Comparison of ENCODE assay signal across 6 cellular contexts in genomic region chr22:44635567-44635966, GRCh38.
DNase-seq lines count a peak whose midpoint lies in the region; ATAC-seq, FAIRE-seq and TF ChIP-seq lines count a peak whose summit lies in the region.
"Not testable (repeated sequence)": the region's sequence is repeated elsewhere in the genome, so short reads cannot be mapped to it uniquely, and the experiment has no call there.

No MANE protein-coding gene starts in this region.

- H3K79me2 ChIP-seq in HepG2 (ENCODE audit: insufficient read depth, low read length) = not testable (repeated sequence)

- CTCF ChIA-PET in HepG2 (lab: Yijun Ruan, JAX; ENCODE audit: low intra/inter-chr PET ratio, low total read pairs) = not testable (repeated sequence)

- H3K27ac ChIP-seq in BLaER1; BLaER1 treated with 17β-estradiol and CSF1 and Interleukin-3, amounts not matched to agents 10 nM and 100 nM; HepG2 (ENCODE audit: extremely low read length, insufficient read depth, low read length): not testable (repeated sequence)

- not testable (repeated sequence) for H4K20me1 ChIP-seq in BLaER1; BLaER1 treated with 17β-estradiol and CSF1 and Interleukin-3, amounts not matched to agents 10 nM and 100 nM; HepG2 (ENCODE audit: insufficient read depth, low read length)

- not testable (repeated sequence) for H3K9me3 Mint-ChIP-seq in chondrocyte (ENCODE audit: low read depth)

- POLR2A ChIA-PET in HepG2 (lab: Yijun Ruan, JAX) = interaction anchor here (0.9 kb wide), 1 partner anchor 10 kb away, joined by 3 read pairs; no protein-coding TSS in a partner anchor

- 5% methylated on average over 9 of the region's 9 CpGs for WGBS in HepG2 (ENCODE audit: low lambda C conversion rate)

- peak; percentile 79 for ATAC-seq in HepG2

- peaks cover 17% of the 10 kb centered on the region for H3K4me1 Mint-ChIP-seq in chondrocyte (ENCODE audit: low read depth)

- not testable (repeated sequence) for H3K27ac Mint-ChIP-seq in chondrocyte (ENCODE audit: unreplicated experiment)

- not testable (repeated sequence) for H3K4me3 ChIP-seq in BLaER1; BLaER1 treated with 17β-estradiol and CSF1 and Interleukin-3, amounts not matched to agents 10 nM and 100 nM; HepG2 (replicated peaks in 1 of 3; ENCODE audit: insufficient read depth in 1 of 3, low read depth in 2 of 3, low read length in 3 of 3)

- FAIRE-seq in HepG2 (lab: Jason Lieb, UNC) = not testable (repeated sequence)

- TF ChIP-seq EP300 in HepG2 (IDR thresholded peaks at IDR 0.05; ENCODE audit: low read depth in 2 of 2, low read length in 2 of 2); HepG2 (CRISPR knock-in tag; IDR thresholded peaks at IDR 0.05; ENCODE audit: borderline replicate concordance): not testable (repeated sequence)

- not testable (repeated sequence) for TF ChIP-seq RAD21 in HepG2 (CRISPR knock-in tag; IDR thresholded peaks at IDR 0.05)

- DNase-seq in chondrocyte (ENCODE audit: low spot score) (peak; percentile 25), HepG2 (ENCODE audit: low spot score) (peak; percentile 25), mesenteric fat pad (ENCODE audit: low spot score) (peak; percentile 33), posterior vena cava (ENCODE audit: low spot score) (peak; percentile 32)

- intact Hi-C loops in HepG2 (cut with micrococcal nuclease; ENCODE audit: unreplicated experiment); posterior vena cava (cut with DNase I): not testable (repeated sequence)

- TF ChIP-seq POLR2A in HepG2 (IDR thresholded peaks at IDR 0.05; ENCODE audit: insufficient read depth in 1 of 2, low read depth in 2 of 2, low read length in 2 of 2) = not testable (repeated sequence)

- not testable (repeated sequence) for H3K4me3 Mint-ChIP-seq in chondrocyte (ENCODE audit: unreplicated experiment)

- not testable (repeated sequence) for H3K36me3 Mint-ChIP-seq in chondrocyte (ENCODE audit: low read depth)

- in situ Hi-C loops in HepG2 (cut with HindIII; ENCODE audit: extremely low pct_ligation_motif_present, low pct_unique_long_range_greater_than_20kb) = loop anchor here (25.0 kb wide), 1 partner anchor 748 kb away; the partner anchor contains the start of gene PNPLA5

- H2AFZ ChIP-seq in HepG2 (ENCODE audit: low read length) = not testable (repeated sequence)

- H3K9ac ChIP-seq in BLaER1; BLaER1 treated with 17β-estradiol and CSF1 and Interleukin-3, amounts not matched to agents 10 nM and 100 nM; HepG2 (ENCODE audit: insufficient read depth, low read depth, low read length): not testable (repeated sequence)

- H3K36me3 ChIP-seq in BLaER1; BLaER1 treated with 17β-estradiol and CSF1 and Interleukin-3, amounts not matched to agents 10 nM and 100 nM; HepG2 (replicated peaks in 1 of 2; ENCODE audit: control insufficient read depth in 1 of 2, insufficient read depth in 2 of 2, low read length in 2 of 2): not testable (repeated sequence)

- H3K9me3 ChIP-seq in BLaER1; HepG2 (ENCODE audit: low read length): not testable (repeated sequence)
- H3K9me3 ChIP-seq in BLaER1 treated with 17β-estradiol and CSF1 and Interleukin-3, amounts not matched to agents 10 nM and 100 nM (replicated peaks in 1 of 11) = peaks cover 0 to 18% (median 12%) of the 10 kb centered on the region in 11 experiments; a peak in 16 of 22 replicates

- peaks cover 63% of the 10 kb centered on the region for H3K4me1 ChIP-seq in BLaER1
- peaks cover 57 to 83% (median 65%) of the 10 kb centered on the region in 10 experiments for H3K4me1 ChIP-seq in BLaER1 treated with 17β-estradiol and CSF1 and Interleukin-3, amounts not matched to agents 10 nM and 100 nM
- peaks cover 16% of the 10 kb centered on the region for H3K4me1 ChIP-seq in HepG2 (ENCODE audit: insufficient read depth, low read length)

- not testable (repeated sequence) for H3K27me3 ChIP-seq in BLaER1; BLaER1 treated with 17β-estradiol and CSF1 and Interleukin-3, amounts not matched to agents 10 nM and 100 nM; HepG2 (ENCODE audit: control insufficient read depth in 1 of 2, insufficient read depth in 2 of 2, low read length in 2 of 2)

- not testable (repeated sequence) for TF ChIP-seq CTCF in chondrocyte (IDR thresholded peaks at IDR 0.05); HepG2 (CRISPR knock-in tag; IDR thresholded peaks at IDR 0.05)

- BruUV-seq in HepG2 (replicated peaks; lab: Mats Ljungman, UMichigan) = not testable (repeated sequence)

- H3K27me3 Mint-ChIP-seq in chondrocyte (ENCODE audit: low read depth) = not testable (repeated sequence)

- peak overlapping the region; percentile 77 for H3K4me2 ChIP-seq in BLaER1
- H3K4me2 ChIP-seq in BLaER1 treated with 17β-estradiol and CSF1 and Interleukin-3, amounts not matched to agents 10 nM and 100 nM = peak overlapping the region; percentile 48 to 82 (median 70); a peak in 20 of 22 replicates
- H3K4me2 ChIP-seq in HepG2 (ENCODE audit: low read depth, low read length) = not testable (repeated sequence)

TF ChIP-seq in HepG2, 621 proteins besides CTCF, POLR2A, EP300 and RAD21:
- TF ChIP-seq ZNF460 (CRISPR knock-in tag; IDR thresholded peaks at IDR 0.05; ENCODE audit: borderline replicate concordance) (peak; percentile 92), NR2F1 (CRISPR knock-in tag; IDR thresholded peaks at IDR 0.05) (0 out of 4 replicates have a peak, but pooled peaks of 1 of the 2 experiments have one; percentile 35), FOSL2 (CRISPR knock-in tag; IDR thresholded peaks at IDR 0.05) (peak; percentile 11; the same call in 1 of the 2 replicates), CEBPG (CRISPR knock-in tag; IDR thresholded peaks at IDR 0.05) (peak; percentile 44; the same call in 1 of the 2 replicates), CEBPB (IDR thresholded peaks at IDR 0.05; ENCODE audit: borderline replicate concordance, low read depth, low read length) (peak; percentile 73), HNF4A (CRISPR knock-in tag; IDR thresholded peaks at IDR 0.05) (peak; percentile 65), NR2F6 (CRISPR knock-in tag; IDR thresholded peaks at IDR 0.05) (peak; percentile 54; the same call in 1 of the 2 replicates), ZNF362 (CRISPR knock-in tag; IDR thresholded peaks at IDR 0.05; ENCODE audit: borderline replicate concordance) (peak; percentile 74), HNF4G (IDR thresholded peaks at IDR 0.05; ENCODE audit: borderline replicate concordance, low read depth, low read length) (peak; percentile 64)
- not testable (repeated sequence) for TF ChIP-seq NR2F6 (IDR thresholded peaks at IDR 0.05); HNF4G (CRISPR knock-in tag; IDR thresholded peaks at IDR 0.05; ENCODE audit: borderline replicate concordance, low read depth)
